Comparison of ENCODE assay signal across 1 cellular context in the genomic region with DNA sequence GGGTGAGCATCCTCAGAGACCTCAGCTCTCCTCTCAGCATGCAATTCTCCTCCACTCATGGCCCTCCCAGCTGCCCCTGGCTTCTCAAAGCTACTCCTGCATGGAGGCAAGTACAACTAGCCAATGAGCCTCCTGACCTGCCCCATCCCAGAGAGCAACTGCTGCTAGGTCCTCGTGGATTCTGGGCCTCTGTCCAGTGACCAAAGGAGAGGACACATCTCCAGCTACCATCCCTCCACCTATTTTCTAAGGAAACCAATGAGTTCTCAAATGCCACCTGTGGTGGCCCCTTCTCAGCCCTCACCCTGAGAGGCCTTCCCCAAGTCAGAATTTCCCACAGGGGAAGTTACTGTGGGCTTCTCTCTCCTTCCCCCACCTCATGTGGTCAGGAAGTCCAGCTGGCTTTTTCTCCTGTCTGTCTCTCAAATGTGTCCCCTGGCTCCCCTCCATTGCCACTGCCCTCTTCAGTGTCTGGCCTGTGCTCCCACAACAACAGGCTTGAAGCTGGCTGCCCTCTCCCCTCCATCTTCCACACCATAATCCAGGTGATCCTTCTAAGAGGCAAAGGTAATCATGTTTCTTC.
TF ChIP-seq lines count a peak whose summit lies in the region.

No MANE protein-coding gene starts in this region.

TF ChIP-seq in GM12878, 131 proteins besides CTCF, POLR2A, EP300 and RAD21 (continued from another document):
- TF ChIP-seq CHD4 (IDR thresholded peaks at IDR 0.05) (no peak), TCF12 (IDR thresholded peaks at IDR 0.05; ENCODE audit: low read depth, low read length) (0 out of 2 replicates have a peak, but pooled peaks have one; percentile 10), EED (IDR thresholded peaks at IDR 0.05; ENCODE audit: low read depth) (peak; percentile 51)
